ENCODE assay signal across 20 cellular contexts in genomic region chr7:115816318-115816974, GRCh38.
DNase-seq lines count a peak whose midpoint lies in the region; ATAC-seq and TF ChIP-seq lines count a peak whose summit lies in the region.
"Had no signal": no experiment of that assay in that cellular context is flagged by ENCODE, and none has a peak within 500 bp of the region (broad histone marks: within the 10 kb centered on the region; RNA-seq: fewer than 3 reads in every experiment).

No MANE protein-coding gene starts in this region.

- peak overlapping the region; percentile 8 for H3K27ac Mint-ChIP-seq in mesothelial cell of epicardium

- peaks cover 7% of the 10 kb centered on the region for H3K4me1 Mint-ChIP-seq in mesothelial cell of epicardium
- H3K4me1 Mint-ChIP-seq: CD4-positive, CD25-positive, alpha-beta regulatory T cell had no signal

- no peak for ATAC-seq in GM18870 (IDR thresholded peaks at IDR 0.05; ENCODE audit: unreplicated experiment)
- ATAC-seq: HepG2, K562, Panc1, SK-N-SH treated with all-trans-retinoic acid at 6 μM for 48 hours had no signal

- no peaks in the 10 kb centered on the region for H3K9me3 Mint-ChIP-seq in mesothelial cell of epicardium

- no peaks in the 10 kb centered on the region for H3K36me3 Mint-ChIP-seq in mesothelial cell of epicardium
- H3K36me3 Mint-ChIP-seq: CD4-positive, CD25-positive, alpha-beta regulatory T cell had no signal

- no peak for TF ChIP-seq CTCF in mesothelial cell of epicardium (IDR thresholded peaks at IDR 0.05; ENCODE audit: unreplicated experiment)

- DNase-seq in NCI-H526 treated with DMSO at 0.1 percent for 48 hours (lab: John Stamatoyannopoulos, UW) (peak; percentile 19), iPS DF 4.7 (ENCODE audit: extremely low read depth, low spot score) (peak; percentile 22), mesothelial cell of epicardium (ENCODE audit: low spot score in 2 of 2, unreplicated experiment in 2 of 2) (no peak), NCI-H510A (lab: John Stamatoyannopoulos, UW) (no peak), activated T-cell treated with anti-CD3 and anti-CD28 coated beads for 4 hours (no peak)
- no peak for DNase-seq in activated naive CD4-positive, alpha-beta T cell treated with anti-CD3 and anti-CD28 coated beads, Interleukin-2, amount 50 U/mL, for 16 hours
- DNase-seq: CD4-positive, CD25-positive, alpha-beta regulatory T cell; EL; GF-D8; GM23248; MG63; NCI-H1417; NCI-H187; NCI-H774; NK-92 treated with Interleukin-12 subunit alpha and Interleukin-12 subunit beta, amount 100 ng/mL, for 24 hours had no signal

- no peak overlapping the region for H3K4me3 Mint-ChIP-seq in mesothelial cell of epicardium
- H3K4me3 Mint-ChIP-seq: CD4-positive, CD25-positive, alpha-beta regulatory T cell had no signal

- H3K27me3 Mint-ChIP-seq in mesothelial cell of epicardium (ENCODE audit: low read depth) = no peaks in the 10 kb centered on the region
- H3K27me3 Mint-ChIP-seq: CD4-positive, CD25-positive, alpha-beta regulatory T cell had no signal

Comparison
In these comparisons a context has a peak if more than half of its experiments do, and no peak if none do; other contexts are left out.
1. DNase-seq: peak in NCI-H526 treated with DMSO at 0.1 percent for 48 hours (single experiment) and iPS DF 4.7 (single experiment); none in mesothelial cell of epicardium (0 of 2), NCI-H510A (single experiment), activated T-cell treated with anti-CD3 and anti-CD28 coated beads for 4 hours (single experiment) and activated naive CD4-positive, alpha-beta T cell treated with anti-CD3 and anti-CD28 coated beads, Interleukin-2, amount 50 U/mL, for 16 hours (single experiment).